ENCODE assay signal across 20 cellular contexts in genomic region chr6:124995645-124996325, GRCh38.
"Had no signal": no experiment of that assay in that cellular context is flagged by ENCODE, and none has a peak within 500 bp of the region (broad histone marks: within the 10 kb centered on the region; RNA-seq: fewer than 3 reads in every experiment).

No MANE protein-coding gene starts in this region.

- H3K36me3 ChIP-seq: stomach, thoracic aorta had no signal

- H3K36me3 Mint-ChIP-seq: activated naive CD8-positive, alpha-beta T cell treated with anti-CD3 and anti-CD28 coated beads, Interleukin-2, amount 10 ng/mL, durations not matched to agents 7 days and 5 days; T-cell had no signal

- H3K9me3 ChIP-seq: ascending aorta, stomach, thoracic aorta had no signal

- H3K4me1 Mint-ChIP-seq: activated CD4-positive, alpha-beta memory T cell treated with anti-CD3 and anti-CD28 coated beads, Interleukin-2, amount 10 ng/mL, durations not matched to agents 7 days and 5 days; activated CD4-positive, alpha-beta T cell treated with anti-CD3 and anti-CD28 coated beads for 36 hours; activated naive CD8-positive, alpha-beta T cell treated with anti-CD3 and anti-CD28 coated beads, Interleukin-2, amount 10 ng/mL, durations not matched to agents 7 days and 5 days; T-cell had no signal

- H3K27ac Mint-ChIP-seq: activated CD4-positive, alpha-beta memory T cell treated with anti-CD3 and anti-CD28 coated beads, Interleukin-2, amount 10 ng/mL, durations not matched to agents 7 days and 5 days; activated CD4-positive, alpha-beta T cell treated with anti-CD3 and anti-CD28 coated beads for 36 hours; activated naive CD8-positive, alpha-beta T cell treated with anti-CD3 and anti-CD28 coated beads, Interleukin-2, amount 10 ng/mL, durations not matched to agents 7 days and 5 days; nephron; T-cell had no signal

- H3K27me3 Mint-ChIP-seq: activated CD4-positive, alpha-beta memory T cell treated with anti-CD3 and anti-CD28 coated beads, Interleukin-2, amount 10 ng/mL, durations not matched to agents 7 days and 5 days; activated CD4-positive, alpha-beta T cell treated with anti-CD3 and anti-CD28 coated beads for 36 hours; T-cell had no signal

- DNase-seq: activated CD4-positive, alpha-beta memory T cell treated with anti-CD3 and anti-CD28 coated beads, Interleukin-2, amount 10 ng/mL, durations not matched to agents 7 days and 5 days; activated CD4-positive, alpha-beta T cell treated with anti-CD3 and anti-CD28 coated beads for 36 hours; activated gamma-delta T cell treated with Interleukin-2 at 50 U/mL for 16 hours; activated naive CD8-positive, alpha-beta T cell treated with anti-CD3 and anti-CD28 coated beads, Interleukin-2, amount 10 ng/mL, durations not matched to agents 7 days and 5 days; activated T-cell treated with anti-CD3 and anti-CD28 coated beads, Interleukin-2, amount 50 U/mL, for 48 hours; caudate nucleus; cortex of kidney; effector memory CD4-positive, alpha-beta T cell; erythroblast; hypothalamus; mesenchymal stem cell; occipital lobe; stimulated activated CD4-positive, alpha-beta T cell treated with anti-CD3 and anti-CD28 coated beads, Interleukin-4, amount 100 ng/mL, for 4 hours; stomach; T-cell; T1000 had no signal

- H3K4me3 Mint-ChIP-seq: activated CD4-positive, alpha-beta memory T cell treated with anti-CD3 and anti-CD28 coated beads, Interleukin-2, amount 10 ng/mL, durations not matched to agents 7 days and 5 days; activated CD4-positive, alpha-beta T cell treated with anti-CD3 and anti-CD28 coated beads for 36 hours; activated naive CD8-positive, alpha-beta T cell treated with anti-CD3 and anti-CD28 coated beads, Interleukin-2, amount 10 ng/mL, durations not matched to agents 7 days and 5 days; T-cell had no signal

- ATAC-seq: activated CD4-positive, alpha-beta T cell treated with anti-CD3 and anti-CD28 coated beads for 36 hours; T-cell had no signal

- H3K9me3 Mint-ChIP-seq: activated CD4-positive, alpha-beta memory T cell treated with anti-CD3 and anti-CD28 coated beads, Interleukin-2, amount 10 ng/mL, durations not matched to agents 7 days and 5 days; activated naive CD8-positive, alpha-beta T cell treated with anti-CD3 and anti-CD28 coated beads, Interleukin-2, amount 10 ng/mL, durations not matched to agents 7 days and 5 days; nephron; T-cell had no signal

- H3K27me3 ChIP-seq: ascending aorta, stomach had no signal

- H3K4me3 ChIP-seq: ascending aorta, skin epidermis, stomach, thoracic aorta had no signal
